In genomic region chr1:229342902-229343587, GRCh38 we compare ENCODE assay signal across 8 cellular contexts. TPM values are rescaled to one million over a fixed set of nuclear protein-coding genes. Genes with fewer than 3 reads are reported as not detected.
A peak's percentile ranks its signal among the peaks of the same experiment; 100 is the strongest.
DNase-seq lines count a peak whose midpoint lies in the region; ATAC-seq and TF ChIP-seq lines count a peak whose summit lies in the region.

A gene with protein sequence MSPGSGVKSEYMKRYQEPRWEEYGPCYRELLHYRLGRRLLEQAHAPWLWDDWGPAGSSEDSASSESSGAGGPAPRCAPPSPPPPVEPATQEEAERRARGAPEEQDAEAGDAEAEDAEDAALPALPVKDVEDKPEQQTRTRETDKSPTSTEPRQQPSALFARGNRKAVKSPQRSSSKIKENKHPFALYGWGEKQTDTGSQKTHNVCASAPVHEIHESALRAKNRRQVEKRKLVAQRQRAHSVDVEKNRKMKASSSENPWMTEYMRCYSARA (minus strand): TSS chr1:229343047. CDS start chr1:229342465, 582 bp downstream.

- peak within 1 kb of the TSS; percentile 79 to 88 (median 80) for H3K27ac Mint-ChIP-seq in CD4-positive, CD25-positive, alpha-beta regulatory T cell
- H3K27ac Mint-ChIP-seq in activated naive CD4-positive, alpha-beta T cell treated with anti-CD3 and anti-CD28 coated beads, Interleukin-2, amount 10 ng/mL, durations not matched to agents 7 days and 5 days: peak within 1 kb of the TSS; percentile 89
- H3K27ac Mint-ChIP-seq in glutamatergic neuron (ENCODE audit: unreplicated experiment): peak within 1 kb of the TSS; percentile 25
- peak within 1 kb of the TSS; percentile 91 for H3K27ac Mint-ChIP-seq in type B pancreatic cell

- H3K36me3 Mint-ChIP-seq in CD4-positive, CD25-positive, alpha-beta regulatory T cell: no peaks in the 10 kb centered on the region
- H3K36me3 Mint-ChIP-seq in activated naive CD4-positive, alpha-beta T cell treated with anti-CD3 and anti-CD28 coated beads, Interleukin-2, amount 10 ng/mL, durations not matched to agents 7 days and 5 days: peaks cover 14% of the 10 kb centered on the region
- H3K36me3 Mint-ChIP-seq in glutamatergic neuron (ENCODE audit: unreplicated experiment): no peaks in the 10 kb centered on the region
- H3K36me3 Mint-ChIP-seq in type B pancreatic cell: peaks cover 13% of the 10 kb centered on the region

- DNase-seq in CD4-positive, CD25-positive, alpha-beta regulatory T cell: peak in 1 of 3 donors; percentile 67
- DNase-seq in GM19238 (ENCODE audit: insufficient read length, low spot score) (peak; percentile 36), Peyer's patch (peak; percentile 57 to 74 (median 74)), glutamatergic neuron (no peak), omental fat pad (ENCODE audit: low spot score) (no peak), type B pancreatic cell (ENCODE audit: extremely low spot score, unreplicated experiment) (no peak)
- DNase-seq in activated naive CD4-positive, alpha-beta T cell treated with anti-CD3 and anti-CD28 coated beads, Interleukin-2, amount 10 ng/mL, durations not matched to agents 7 days and 5 days: no peak

- H3K27ac ChIP-seq in CD4-positive, CD25-positive, alpha-beta regulatory T cell (ENCODE audit: insufficient read depth, low read length, poor library complexity, severe bottlenecking): peak within 1 kb of the TSS; percentile 69
- peak within 1 kb of the TSS; percentile 85 to 96 (median 90) for H3K27ac ChIP-seq in Peyer's patch

- H3K4me1 ChIP-seq in CD4-positive, CD25-positive, alpha-beta regulatory T cell (ENCODE audit: control insufficient read depth, insufficient read depth, low read length, poor library complexity, severe bottlenecking): peaks cover 15% of the 10 kb centered on the region
- H3K4me1 ChIP-seq in Peyer's patch: peaks cover 0 to 11% (median 2%) of the 10 kb centered on the region in 4 donors

- no peaks in the 10 kb centered on the region for H3K9me3 ChIP-seq in CD4-positive, CD25-positive, alpha-beta regulatory T cell (ENCODE audit: control insufficient read depth in 2 of 2, low read length in 2 of 2)
- peaks cover 0 to 5% (median 0%) of the 10 kb centered on the region in 4 donors for H3K9me3 ChIP-seq in Peyer's patch

- H3K27me3 Mint-ChIP-seq in CD4-positive, CD25-positive, alpha-beta regulatory T cell: peaks cover 29% of the 10 kb centered on the region
- H3K27me3 Mint-ChIP-seq in activated naive CD4-positive, alpha-beta T cell treated with anti-CD3 and anti-CD28 coated beads, Interleukin-2, amount 10 ng/mL, durations not matched to agents 7 days and 5 days: peaks cover 36% of the 10 kb centered on the region
- H3K27me3 Mint-ChIP-seq in glutamatergic neuron (ENCODE audit: unreplicated experiment) (peaks cover 21% of the 10 kb centered on the region), type B pancreatic cell (peaks cover 24% of the 10 kb centered on the region)

- ATAC-seq in CD4-positive, CD25-positive, alpha-beta regulatory T cell (ENCODE audit: low read depth in 2 of 2): peak; percentile 51 to 52
- peak; percentile 35 for ATAC-seq in HG03342 (IDR thresholded peaks at IDR 0.05; ENCODE audit: unreplicated experiment)
- ATAC-seq in omental fat pad (ENCODE audit: low FRiP score): peak; percentile 55

- CTCF ChIA-PET in activated naive CD4-positive, alpha-beta T cell treated with anti-CD3 and anti-CD28 coated beads, Interleukin-2, amount 10 ng/mL, durations not matched to agents 7 days and 5 days (lab: Charles Lee): interaction anchor here (0.9 kb wide), 1 partner anchor 11 kb away, joined by 3 read pairs; no protein-coding TSS in a partner anchor

- no peak for TF ChIP-seq POLR2A in Peyer's patch (IDR thresholded peaks at IDR 0.05)

- H3K4me1 Mint-ChIP-seq in CD4-positive, CD25-positive, alpha-beta regulatory T cell: peaks cover 21 to 37% (median 30%) of the 10 kb centered on the region in 4 donors
- H3K4me1 Mint-ChIP-seq in activated naive CD4-positive, alpha-beta T cell treated with anti-CD3 and anti-CD28 coated beads, Interleukin-2, amount 10 ng/mL, durations not matched to agents 7 days and 5 days: peaks cover 44% of the 10 kb centered on the region
- H3K4me1 Mint-ChIP-seq in glutamatergic neuron (ENCODE audit: low read depth, unreplicated experiment) (peaks cover 19% of the 10 kb centered on the region), type B pancreatic cell (ENCODE audit: unreplicated experiment) (peaks cover 29% of the 10 kb centered on the region)

- no peaks in the 10 kb centered on the region for H3K36me3 ChIP-seq in CD4-positive, CD25-positive, alpha-beta regulatory T cell (ENCODE audit: control insufficient read depth, insufficient read depth, low read length)
- H3K36me3 ChIP-seq in Peyer's patch: no peaks in the 10 kb centered on the region

- no peaks in the 10 kb centered on the region for H3K27me3 ChIP-seq in CD4-positive, CD25-positive, alpha-beta regulatory T cell (ENCODE audit: control insufficient read depth, insufficient read depth, low read length)
- no peaks in the 10 kb centered on the region for H3K27me3 ChIP-seq in Peyer's patch

- no peak for TF ChIP-seq CTCF in Peyer's patch (IDR thresholded peaks at IDR 0.05)
- no peak for TF ChIP-seq CTCF in glutamatergic neuron (IDR thresholded peaks at IDR 0.05; ENCODE audit: partially characterized antibody, unreplicated experiment)
- no peak for TF ChIP-seq CTCF in omental fat pad (IDR thresholded peaks at IDR 0.05)
- TF ChIP-seq CTCF in type B pancreatic cell (conservative IDR thresholded peaks at IDR 0.05): no peak

- peak within 1 kb of the TSS; percentile 77 for H3K4me3 ChIP-seq in CD4-positive, CD25-positive, alpha-beta regulatory T cell (ENCODE audit: low read depth, low read length)
- H3K4me3 ChIP-seq in Peyer's patch: peak within 1 kb of the TSS; percentile 72 to 94 (median 83)

- H3K9me3 Mint-ChIP-seq in CD4-positive, CD25-positive, alpha-beta regulatory T cell: peaks cover 0 to 1% (median 0%) of the 10 kb centered on the region in 7 donors
- peaks cover 4% of the 10 kb centered on the region for H3K9me3 Mint-ChIP-seq in activated naive CD4-positive, alpha-beta T cell treated with anti-CD3 and anti-CD28 coated beads, Interleukin-2, amount 10 ng/mL, durations not matched to agents 7 days and 5 days
- H3K9me3 Mint-ChIP-seq in glutamatergic neuron (ENCODE audit: unreplicated experiment) (peaks cover 18% of the 10 kb centered on the region), type B pancreatic cell (no peaks in the 10 kb centered on the region)

- peak within 1 kb of the TSS; percentile 86 to 94 (median 90) for H3K4me3 Mint-ChIP-seq in CD4-positive, CD25-positive, alpha-beta regulatory T cell
- H3K4me3 Mint-ChIP-seq in activated naive CD4-positive, alpha-beta T cell treated with anti-CD3 and anti-CD28 coated beads, Interleukin-2, amount 10 ng/mL, durations not matched to agents 7 days and 5 days: peak within 1 kb of the TSS; percentile 74
- H3K4me3 Mint-ChIP-seq in glutamatergic neuron (ENCODE audit: unreplicated experiment) (peak within 1 kb of the TSS; percentile 95), type B pancreatic cell (peak within 1 kb of the TSS; percentile 90)

RNA-seq across cellular contexts. Expression of the gene that starts here (rescaled TPM):
- total RNA-seq in CD4-positive, CD25-positive, alpha-beta regulatory T cell: 8.9 TPM
- 1 to 10 TPM; 1.5 to 3.3 (median 2.3) TPM for polyA plus RNA-seq in CD4-positive, CD25-positive, alpha-beta regulatory T cell
- 1 to 10 TPM; 1.8 to 5.8 (median 2.8) TPM for total RNA-seq in Peyer's patch
- total RNA-seq in glutamatergic neuron (ENCODE audit: unreplicated experiment): 18.5 TPM
- 1 to 10 TPM; 2.5 to 6.0 (median 4.4) TPM for total RNA-seq in omental fat pad
- total RNA-seq in type B pancreatic cell (ENCODE audit: low replicate concordance): 9.6 and 10.0 TPM in 2 replicates

Comparison
In these comparisons a context has a peak if more than half of its experiments do, and no peak if none do; other contexts are left out.
1. DNase-seq: peak in GM19238 (single experiment) and Peyer's patch (3 of 3); none in activated naive CD4-positive, alpha-beta T cell treated with anti-CD3 and anti-CD28 coated beads, Interleukin-2, amount 10 ng/mL, durations not matched to agents 7 days and 5 days (single experiment), glutamatergic neuron (single experiment), omental fat pad (single experiment) and type B pancreatic cell (single experiment).
2. H3K27ac Mint-ChIP-seq: peak in every context shown above with its lines; median percentile 91 in type B pancreatic cell; 89 in activated naive CD4-positive, alpha-beta T cell treated with anti-CD3 and anti-CD28 coated beads, Interleukin-2, amount 10 ng/mL, durations not matched to agents 7 days and 5 days; 80 in CD4-positive, CD25-positive, alpha-beta regulatory T cell; 25 in glutamatergic neuron.
3. Peak in every context shown above with its lines, with median percentiles within 50 percentile points of each other: ATAC-seq and H3K4me3 Mint-ChIP-seq.